ENCODE assay signal across 2 cellular contexts in the genomic region with DNA sequence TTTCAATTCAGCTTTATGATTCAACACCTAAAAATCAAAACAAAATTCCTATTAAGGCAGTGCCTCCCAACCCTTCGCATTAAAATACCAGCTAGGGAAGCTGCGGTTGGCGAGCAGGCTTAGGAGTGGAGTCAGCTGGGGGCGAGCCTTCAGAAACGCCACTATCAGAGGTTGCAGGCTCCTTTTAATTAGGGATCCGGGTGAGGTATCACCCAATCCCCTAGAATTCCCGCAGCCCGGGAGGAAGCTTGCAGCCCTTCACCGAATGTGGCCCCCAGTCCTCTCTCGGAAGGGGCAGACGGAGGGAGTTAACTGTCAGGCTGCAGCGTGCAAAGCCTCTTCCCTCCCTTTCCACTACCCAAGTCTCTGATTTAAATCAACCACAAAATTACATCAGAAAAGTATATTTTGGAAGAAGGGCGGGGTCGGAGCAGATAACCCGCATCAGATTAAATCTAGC.
TF ChIP-seq lines count a peak whose summit lies in the region.

No MANE protein-coding gene starts in this region.

TF ChIP-seq in A549, 52 proteins besides CTCF, POLR2A, EP300 and RAD21 (continued from another document):
- no peak for TF ChIP-seq USF2 (IDR thresholded peaks at IDR 0.05)
- TF ChIP-seq MAFK (IDR thresholded peaks at IDR 0.05; ENCODE audit: partially characterized antibody), result no peak
- TF ChIP-seq TFCP2L1 (CRISPR knock-in tag; IDR thresholded peaks at IDR 0.05), result no peak
- TF ChIP-seq NFE2L2 (conservative IDR thresholded peaks at IDR 0.05; ENCODE audit: low read length), result no peak
- no peak for TF ChIP-seq HOXB13 (CRISPR knock-in tag; IDR thresholded peaks at IDR 0.05; ENCODE audit: low read depth)
- no peak for TF ChIP-seq RARB (CRISPR knock-in tag; IDR thresholded peaks at IDR 0.05)

TF ChIP-seq in WTC11, 78 proteins besides CTCF, POLR2A, EP300 and RAD21 (continued from another document):
- TF ChIP-seq, protein P1, sequence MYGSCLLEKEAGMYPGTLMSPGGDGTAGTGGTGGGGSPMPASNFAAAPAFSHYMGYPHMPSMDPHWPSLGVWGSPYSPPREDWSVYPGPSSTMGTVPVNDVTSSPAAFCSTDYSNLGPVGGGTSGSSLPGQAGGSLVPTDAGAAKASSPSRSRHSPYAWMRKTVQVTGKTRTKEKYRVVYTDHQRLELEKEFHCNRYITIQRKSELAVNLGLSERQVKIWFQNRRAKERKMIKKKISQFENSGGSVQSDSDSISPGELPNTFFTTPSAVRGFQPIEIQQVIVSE (CRISPR knock-in tag; IDR thresholded peaks at IDR 0.05; ENCODE audit: borderline replicate concordance), result no peak
- TF ChIP-seq GTF2I (CRISPR knock-in tag; conservative IDR thresholded peaks at IDR 0.05), result no peak
- no peak for TF ChIP-seq ZNF281 (CRISPR knock-in tag; IDR thresholded peaks at IDR 0.05)
